Comparison of ENCODE assay signal across 8 cellular contexts in genomic region chr20:58649288-58650180, GRCh38. TPM values are rescaled to one million over a fixed set of nuclear protein-coding genes. Genes with fewer than 3 reads are reported as not detected.
DNase-seq lines count a peak whose midpoint lies in the region; ATAC-seq, FAIRE-seq and TF ChIP-seq lines count a peak whose summit lies in the region.

No MANE protein-coding gene starts in this region.

- ATAC-seq in HG03342 (IDR thresholded peaks at IDR 0.05; ENCODE audit: unreplicated experiment) = no peak

- no peak for TF ChIP-seq POLR2A in GM12892 (IDR thresholded peaks at IDR 0.05; ENCODE audit: low read depth, low read length)

- no peaks in the 10 kb centered on the region for H3K9me2 ChIP-seq in PC-9 (ENCODE audit: insufficient read depth)

- POLR2A ChIA-PET in PC-9 (lab: Charles Lee; ENCODE audit: unreplicated experiment) = no interaction called here

- peak overlapping the region; percentile 83 for H3K4me2 ChIP-seq in PC-9

- in situ Hi-C loops in brain microvascular endothelial cell (cut with HindIII; ENCODE audit: low pct_ligation_motif_present, low sequenced_read_pairs) = loop anchor here (5.0 to 25.0 kb wide), 2 partner anchors 188 to 412 kb away; no protein-coding TSS in a partner anchor

- intact Hi-C loops in PC-9 (cut with micrococcal nuclease; ENCODE audit: unreplicated experiment) = loop anchor here (1.0 to 10.0 kb wide), 5 partner anchors 38 to 412 kb away; partner anchors contain the start of genes GNAS and GNAS-AS1

- H4K20me1 ChIP-seq in PC-9 (ENCODE audit: insufficient read depth) = peaks cover 10% of the 10 kb centered on the region; the same call in 1 of the 2 replicates

- peaks cover 35% of the 10 kb centered on the region for H3K79me2 ChIP-seq in PC-9 (ENCODE audit: low read depth)

- no peak overlapping the region for H3K27ac ChIP-seq in PC-9
- peak overlapping the region; percentile 58 for H3K27ac ChIP-seq in brain microvascular endothelial cell
- peak overlapping the region; percentile 84 to 97 for H3K27ac ChIP-seq in liver (ENCODE audit: low read depth in 1 of 2, low read length in 2 of 2)
- peak overlapping the region; percentile 86 for H3K27ac ChIP-seq in subcutaneous abdominal adipose tissue (ENCODE audit: low read depth, low read length)

- H3K4me1 ChIP-seq in PC-9 (replicated peaks; ENCODE audit: insufficient read depth) (peaks cover 37% of the 10 kb centered on the region), liver (ENCODE audit: control insufficient read depth in 4 of 4, insufficient read depth in 4 of 4, low read length in 3 of 4) (peaks cover 0 to 22% (median 8%) of the 10 kb centered on the region in 4 donors), subcutaneous abdominal adipose tissue (ENCODE audit: control insufficient read depth in 5 of 5, insufficient read depth in 5 of 5, low read length in 5 of 5) (peaks cover 4 to 50% (median 41%) of the 10 kb centered on the region in 5 donors)

- H3K9me3 ChIP-seq in PC-9 (ENCODE audit: insufficient read depth, low read depth) (no peaks in the 10 kb centered on the region), liver (ENCODE audit: control insufficient read depth in 4 of 4, low read length in 3 of 4) (no peaks in the 10 kb centered on the region), subcutaneous abdominal adipose tissue (ENCODE audit: control insufficient read depth in 5 of 5, low read length in 5 of 5) (no peaks in the 10 kb centered on the region)

- H3F3A ChIP-seq in PC-9 (ENCODE audit: insufficient read depth, low read depth) = peaks cover 9% of the 10 kb centered on the region; the same call in 1 of the 2 replicates

- DNase-seq in AG20443 (ENCODE audit: low spot score) (peak; percentile 36), PC-9 (no peak), brain microvascular endothelial cell (no peak), SW 1271 (lab: John Stamatoyannopoulos, UW) (no peak), GM12892 (ENCODE audit: insufficient read length) (no peak)

- 8% methylated on average over 73 of the region's 73 CpGs for WGBS in liver

- no peak for FAIRE-seq in GM12892 (lab: Jason Lieb, UNC)

- TF ChIP-seq CTCF in PC-9 (conservative IDR thresholded peaks at IDR 0.05) (no peak), brain microvascular endothelial cell (IDR thresholded peaks at IDR 0.05; ENCODE audit: low read depth, low read length, missing control alignments) (no peak), liver (IDR thresholded peaks at IDR 0.05; ENCODE audit: low read depth, low read length, missing input control) (no peak)

- H3K4me3 ChIP-seq in PC-9 = peak overlapping the region; percentile 95; the same call in 1 of the 2 replicates
- peak overlapping the region; percentile 35 for H3K4me3 ChIP-seq in brain microvascular endothelial cell (ENCODE audit: low read depth, low read length)
- H3K4me3 ChIP-seq in liver (ENCODE audit: low read depth in 1 of 3, low read length in 3 of 3) = peak overlapping the region; percentile 46 to 97 (median 69)
- H3K4me3 ChIP-seq in subcutaneous abdominal adipose tissue (ENCODE audit: low read depth in 1 of 5, low read length in 5 of 5) = peak overlapping the region in 4 of 5 donors; percentile 96 to 99 (median 98)

- no peak for TF ChIP-seq RAD21 in liver (IDR thresholded peaks at IDR 0.05)

- H3K36me3 ChIP-seq in PC-9 (ENCODE audit: low read depth) (peaks cover 5% of the 10 kb centered on the region; the same call in 1 of the 2 replicates), brain microvascular endothelial cell (replicated peaks) (no peaks in the 10 kb centered on the region), liver (ENCODE audit: control insufficient read depth in 4 of 4, insufficient read depth in 3 of 4, low read depth in 1 of 4, low read length in 3 of 4) (no peaks in the 10 kb centered on the region), subcutaneous abdominal adipose tissue (ENCODE audit: control insufficient read depth in 5 of 5, insufficient read depth in 5 of 5, low read length in 5 of 5) (no peaks in the 10 kb centered on the region)

- H2AFZ ChIP-seq in PC-9 = peak overlapping the region; percentile 89; the same call in 1 of the 2 replicates

- H3K27me3 ChIP-seq in PC-9 (ENCODE audit: insufficient read depth, low read depth) (no peaks in the 10 kb centered on the region), brain microvascular endothelial cell (replicated peaks) (no peaks in the 10 kb centered on the region), liver (ENCODE audit: control insufficient read depth in 4 of 4, insufficient read depth in 4 of 4, low read length in 3 of 4) (no peaks in the 10 kb centered on the region), subcutaneous abdominal adipose tissue (ENCODE audit: control insufficient read depth in 5 of 5, insufficient read depth in 4 of 5, low read length in 5 of 5) (no peaks in the 10 kb centered on the region)

- H3K9ac ChIP-seq in liver (ENCODE audit: low read depth in 1 of 2, low read length in 2 of 2) (peak overlapping the region; percentile 39 to 66), subcutaneous abdominal adipose tissue (ENCODE audit: low read length in 5 of 5) (peak overlapping the region in 4 of 5 donors; percentile 37 to 99 (median 83))

- BruUV-seq in PC-9 (replicated peaks; lab: Mats Ljungman, UMichigan) = no TSS peak

- CTCF ChIA-PET in PC-9 (lab: Charles Lee) = interaction anchor here (0.6 kb wide), 1 partner anchor 308 kb away, joined by 9 read pairs; no protein-coding TSS in a partner anchor

TF ChIP-seq in liver, 16 proteins besides CTCF, POLR2A, EP300 and RAD21:
- TF ChIP-seq HNF4A (conservative IDR thresholded peaks at IDR 0.05) (no peak), SP1 (IDR thresholded peaks at IDR 0.05) (no peak), HNF4G (IDR thresholded peaks at IDR 0.05) (no peak), NR2F2 (IDR thresholded peaks at IDR 0.05) (no peak), YY1 (IDR thresholded peaks at IDR 0.05) (no peak), ATF3 (IDR thresholded peaks at IDR 0.05) (no peak), JUND (IDR thresholded peaks at IDR 0.05) (no peak), FOXA1 (IDR thresholded peaks at IDR 0.05) (no peak)

RNA-seq across cellular contexts. Expression of gene STX16, which starts 1.5 kb away (rescaled TPM):
- total RNA-seq in PC-9 (2021) = 76.3 and 85.5 TPM in 2 replicates
- 10 to 100 TPM; 18.6 to 32.5 TPM for total RNA-seq in liver
- 10 to 100 TPM in 1 of 2 donors, 1 to 10 TPM in 1; 8.5 to 14.7 TPM for polyA plus RNA-seq in liver
- 61.5 TPM for polyA plus RNA-seq in GM12892 (2012; ENCODE audit: missing spikeins)

RNA-seq across cellular contexts. Expression of gene NPEPL1, which starts 43.1 kb away (rescaled TPM):
- total RNA-seq in PC-9 (2021) (24.0 and 36.9 TPM in 2 replicates), liver (10 to 100 TPM in 1 of 2 donors, 1 to 10 TPM in 1; 8.0 to 13.3 TPM)
- 10 to 100 TPM; 10.7 to 11.0 TPM for polyA plus RNA-seq in liver
- 16.0 TPM for polyA plus RNA-seq in GM12892 (2012; ENCODE audit: missing spikeins)

Comparison
In these comparisons a context has a peak if more than half of its experiments do, and no peak if none do; other contexts are left out.
1. H3K4me3 ChIP-seq: peak in every context shown above with its lines; median percentile 98 in subcutaneous abdominal adipose tissue; 95 in PC-9; 69 in liver; 35 in brain microvascular endothelial cell.